Comparison of ENCODE assay signal across 2 cellular contexts in genomic region chr7:138613630-138614029, GRCh38.
TF ChIP-seq lines count a peak whose summit lies in the region.

No MANE protein-coding gene starts in this region.

TF ChIP-seq in HEK293, 187 proteins besides CTCF, POLR2A, EP300 and RAD21:
- TF ChIP-seq ZNF518A (tag by site-specific recombination; conservative IDR thresholded peaks at IDR 0.05; ENCODE audit: low read depth) (no peak), GLIS2 (tag by site-specific recombination; IDR thresholded peaks at IDR 0.05) (no peak), PBX3 (CRISPR knock-in tag; IDR thresholded peaks at IDR 0.05) (no peak), SP2 (tag by site-specific recombination; IDR thresholded peaks at IDR 0.05) (no peak), ATF2 (tag by site-specific recombination; IDR thresholded peaks at IDR 0.05; ENCODE audit: low read depth) (no peak), SETDB1 (IDR thresholded peaks at IDR 0.05; ENCODE audit: insufficient read length, low read length) (peak; percentile 68), PRDM10 (tag by site-specific recombination; IDR thresholded peaks at IDR 0.05) (no peak)

TF ChIP-seq in K562, 482 proteins besides CTCF, POLR2A, EP300 and RAD21 (continued from another document):
- TF ChIP-seq ZNF407 (IDR thresholded peaks at IDR 0.05; ENCODE audit: low read depth) (no peak), ZNF395 (CRISPR knock-in tag; IDR thresholded peaks at IDR 0.05) (no peak), DMBX1 (CRISPR knock-in tag; IDR thresholded peaks at IDR 0.05; ENCODE audit: borderline replicate concordance) (no peak), ZNF133 (CRISPR knock-in tag; IDR thresholded peaks at IDR 0.05) (no peak), ZNF316 (IDR thresholded peaks at IDR 0.05) (peak; percentile 86), ZNF589 (CRISPR knock-in tag; IDR thresholded peaks at IDR 0.05; ENCODE audit: low read depth) (no peak), CBX1 (IDR thresholded peaks at IDR 0.05; ENCODE audit: low read depth) (0 out of 2 replicates have a peak, but pooled peaks have one; percentile 46), HOMEZ (CRISPR knock-in tag; IDR thresholded peaks at IDR 0.05) (no peak), ZEB2 (IDR thresholded peaks at IDR 0.05) (no peak), ELF4 (CRISPR knock-in tag; IDR thresholded peaks at IDR 0.05) (no peak), HINFP (tag; conservative IDR thresholded peaks at IDR 0.05; ENCODE audit: low read depth) (no peak), CUX1 (CRISPR knock-in tag; IDR thresholded peaks at IDR 0.05) (no peak), RNF219 (CRISPR knock-in tag; IDR thresholded peaks at IDR 0.05) (no peak), MECOM (CRISPR knock-in tag; IDR thresholded peaks at IDR 0.05) (no peak), XRCC4 (IDR thresholded peaks at IDR 0.05; ENCODE audit: extremely low read depth, insufficient read depth, insufficient read length) (no peak), ILK (tag; IDR thresholded peaks at IDR 0.05; ENCODE audit: borderline replicate concordance, low read depth) (no peak), HNRNPLL (IDR thresholded peaks at IDR 0.05; ENCODE audit: low read depth, low read length, poor library complexity, severe bottlenecking) (no peak), TRIM28 (IDR thresholded peaks at IDR 0.05) (peak; percentile 84), XRCC5 (IDR thresholded peaks at IDR 0.05; ENCODE audit: low read depth, low read length) (no peak), ZNF740 (CRISPR knock-in tag; IDR thresholded peaks at IDR 0.05) (no peak), ZNF740 (tag; IDR thresholded peaks at IDR 0.05) (no peak), EWSR1 (IDR thresholded peaks at IDR 0.05; ENCODE audit: borderline replicate concordance, low read depth, partially characterized antibody) (no peak), U2AF2 (optimal IDR thresholded peaks at IDR 0.05; ENCODE audit: low read depth, low read length) (no peak), GTF2A2 (tag; IDR thresholded peaks at IDR 0.05) (no peak), ZNF717 (CRISPR knock-in tag; IDR thresholded peaks at IDR 0.05) (no peak), PHF21A (IDR thresholded peaks at IDR 0.05; ENCODE audit: borderline replicate concordance, low read depth) (no peak), SOX6 (IDR thresholded peaks at IDR 0.05) (no peak), TEAD1 (CRISPR knock-in tag; IDR thresholded peaks at IDR 0.05) (no peak), RBM14 (IDR thresholded peaks at IDR 0.05; ENCODE audit: borderline replicate concordance, insufficient read depth, low read depth, low read length) (no peak), ZNF444 (CRISPR knock-in tag; IDR thresholded peaks at IDR 0.05) (no peak), MAFK (IDR thresholded peaks at IDR 0.05; ENCODE audit: low read length) (no peak)
